Comparison of ENCODE assay signal across 9 cellular contexts in the genomic region with DNA sequence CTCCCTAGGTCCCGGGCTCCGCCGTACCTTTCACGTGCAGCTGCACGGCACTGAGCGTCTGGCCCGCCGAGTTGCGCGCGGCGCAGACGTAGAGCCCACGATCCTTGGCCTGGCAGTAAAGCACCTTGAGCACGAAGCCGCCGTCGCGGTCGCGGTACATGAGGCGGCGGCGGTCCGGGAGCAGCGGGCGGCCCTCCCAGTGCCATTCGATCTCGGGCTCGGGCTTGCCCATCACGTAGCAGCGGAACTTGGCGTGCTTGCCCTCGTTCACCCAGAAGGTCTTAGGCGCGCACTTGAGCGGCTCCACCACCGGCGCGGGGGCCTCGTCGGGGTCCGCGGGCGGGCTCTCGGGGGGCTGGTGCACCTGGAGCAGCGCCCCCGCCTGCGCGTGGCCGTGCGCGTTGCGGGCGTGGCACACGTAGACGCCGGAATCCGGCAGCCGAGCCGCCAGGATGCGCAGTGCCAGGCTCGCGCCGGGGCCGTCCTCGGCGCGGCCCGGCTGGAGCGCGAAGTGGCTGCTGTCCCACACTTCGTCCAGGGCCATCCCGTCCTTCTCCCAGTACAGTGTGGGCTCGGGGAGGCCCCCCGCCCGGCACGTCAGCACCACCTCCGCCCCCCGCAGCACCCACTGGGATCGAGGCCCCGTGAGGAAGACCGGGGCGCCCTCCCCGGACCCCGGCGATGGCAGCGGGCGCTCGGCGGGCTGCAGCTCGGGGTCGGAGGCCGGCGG. TPM values are rescaled to one million over a fixed set of nuclear protein-coding genes. Genes with fewer than 3 reads are reported as not detected.
A peak's percentile ranks its signal among the peaks of the same experiment; 100 is the strongest.
DNase-seq lines count a peak whose midpoint lies in the region; ATAC-seq and TF ChIP-seq lines count a peak whose summit lies in the region.
"Had no signal": no experiment of that assay in that cellular context is flagged by ENCODE, and none has a peak within 500 bp of the region (broad histone marks: within the 10 kb centered on the region; RNA-seq: fewer than 3 reads in every experiment).

No MANE protein-coding gene starts in this region.

- peaks cover 3% of the 10 kb centered on the region for H3K4me1 ChIP-seq in CD4-positive, alpha-beta memory T cell (ENCODE audit: insufficient read depth, low read length)
- H3K4me1 ChIP-seq in testis (peaks cover 18% of the 10 kb centered on the region), Karpas-422 (ENCODE audit: low read length) (no peaks in the 10 kb centered on the region)

- 0 out of 2 replicates have a peak, but pooled peaks have one; percentile 11 for TF ChIP-seq CTCF in LNCaP clone FGC (IDR thresholded peaks at IDR 0.05; ENCODE audit: control insufficient read depth, extremely low read depth, insufficient read depth)
- TF ChIP-seq CTCF in testis (IDR thresholded peaks at IDR 0.05) = no peak

- H3K4me3 Mint-ChIP-seq in CD4-positive, alpha-beta memory T cell = peak overlapping the region in 5 of 8 donors; percentile 27 to 63 (median 44)

- POLR2A ChIA-PET in CD4-positive, alpha-beta memory T cell (lab: Charles Lee; ENCODE audit: partially characterized antibody) = interaction anchor here (0.7 to 1.1 kb wide), 3 partner anchors 19 to 27 kb away, joined by 3 to 4 read pairs (median 3); a partner anchor contains a TSS

- no peak for DNase-seq in CD4-positive, alpha-beta memory T cell
- no peak for DNase-seq in LNCaP clone FGC (ENCODE audit: low read depth)
- peak; percentile 71 for DNase-seq in cerebellum (ENCODE audit: low spot score)
- DNase-seq in left lobe of liver (ENCODE audit: low spot score) = peak; percentile 46
- peak; percentile 43 for DNase-seq in testis
- DNase-seq in NCI-H2107 (lab: John Stamatoyannopoulos, UW) = no peak
- DNase-seq in Karpas-422 = no peak

- intact Hi-C loops in CD4-positive, alpha-beta memory T cell (cut with micrococcal nuclease) = no loop called here
- intact Hi-C loops in testis (cut with DNase I; ENCODE audit: low total_unique reads) = no loop called here

- H3K9ac ChIP-seq in Karpas-422 (ENCODE audit: low read length) = no peak overlapping the region

- TF ChIP-seq POLR2A in testis (IDR thresholded peaks at IDR 0.05) = no peak

- H3K27ac ChIP-seq in CD4-positive, alpha-beta memory T cell (ENCODE audit: low read depth, low read length) = no peak overlapping the region
- peak overlapping the region; percentile 68 to 93 for H3K27ac ChIP-seq in testis
- H3K27ac ChIP-seq in Karpas-422 (ENCODE audit: low read length) = no peak overlapping the region
- H3K27ac ChIP-seq: neutrophil had no signal

- no peaks in the 10 kb centered on the region for H3K36me3 ChIP-seq in CD4-positive, alpha-beta memory T cell (ENCODE audit: insufficient read depth, low read length)
- H3K36me3 ChIP-seq in testis (ENCODE audit: low read depth, missing control alignments) = no peaks in the 10 kb centered on the region
- H3K36me3 ChIP-seq in Karpas-422 (ENCODE audit: insufficient read depth, low read length) = no peaks in the 10 kb centered on the region
- H3K36me3 ChIP-seq: neutrophil had no signal

- no peaks in the 10 kb centered on the region for H3K79me2 ChIP-seq in Karpas-422 (ENCODE audit: low read length)

- peaks cover 0 to 3% (median 0%) of the 10 kb centered on the region in 4 donors for H3K4me1 Mint-ChIP-seq in CD4-positive, alpha-beta memory T cell

- H3K36me3 Mint-ChIP-seq in CD4-positive, alpha-beta memory T cell = no peaks in the 10 kb centered on the region

- no peaks in the 10 kb centered on the region for H3K9me2 ChIP-seq in Karpas-422 (replicated peaks; ENCODE audit: insufficient read depth, low read length)

- peaks cover 24 to 42% of the 10 kb centered on the region in 2 donors for H3K27me3 Mint-ChIP-seq in CD4-positive, alpha-beta memory T cell

- H3K27ac Mint-ChIP-seq in CD4-positive, alpha-beta memory T cell = no peak overlapping the region

- CTCF ChIA-PET in CD4-positive, alpha-beta memory T cell (lab: Charles Lee; ENCODE audit: partially characterized antibody) = interaction anchor here (1.5 to 3.9 kb wide), 2 partner anchors 8 to 10 kb away, joined by 5 to 19 read pairs; no protein-coding TSS in a partner anchor

- 9 to 15% methylated on average over 6 to 69 of the region's 95 CpGs for WGBS in testis, 2 donors

- no peaks in the 10 kb centered on the region for H4K20me1 ChIP-seq in Karpas-422 (ENCODE audit: insufficient read depth, low read depth, low read length)

- ATAC-seq in left lobe of liver = peak; percentile 69
- no peak for ATAC-seq in GM21528 (IDR thresholded peaks at IDR 0.05; ENCODE audit: low FRiP score, unreplicated experiment)

- H3K4me3 ChIP-seq in CD4-positive, alpha-beta memory T cell (ENCODE audit: low read length in 2 of 2) = peak overlapping the region in 1 of 2 donors; percentile 9
- H3K4me3 ChIP-seq in LNCaP clone FGC (ENCODE audit: low read depth, low read length) (peak overlapping the region; percentile 34), testis (peak overlapping the region; percentile 69 to 76), Karpas-422 (ENCODE audit: low read length) (no peak overlapping the region)

- H3K27me3 ChIP-seq in CD4-positive, alpha-beta memory T cell (ENCODE audit: insufficient read depth, low read length) = peaks cover 15% of the 10 kb centered on the region
- H3K27me3 ChIP-seq in testis = no peaks in the 10 kb centered on the region
- no peaks in the 10 kb centered on the region for H3K27me3 ChIP-seq in Karpas-422 (ENCODE audit: low read length)

- H3K9me3 ChIP-seq in CD4-positive, alpha-beta memory T cell (ENCODE audit: control insufficient read depth in 1 of 2, low read length in 2 of 2) = no peaks in the 10 kb centered on the region
- H3K9me3 ChIP-seq in testis = no peaks in the 10 kb centered on the region
- no peaks in the 10 kb centered on the region for H3K9me3 ChIP-seq in Karpas-422 (ENCODE audit: low read length)
- H3K9me3 ChIP-seq: neutrophil had no signal

- H3K9me3 Mint-ChIP-seq in CD4-positive, alpha-beta memory T cell = no peaks in the 10 kb centered on the region

- H3K4me2 ChIP-seq in Karpas-422 (ENCODE audit: low read depth, low read length, poor library complexity, severe bottlenecking) = no peak overlapping the region

- H2AFZ ChIP-seq in Karpas-422 (ENCODE audit: low read length) = no peak overlapping the region

RNA-seq across cellular contexts. Expression of a gene that starts 1.0 kb away (rescaled TPM):
- under 1 TPM in 1 of 2 experiments, not detected in 1; 0.09 TPM for total RNA-seq in CD4-positive, alpha-beta memory T cell
- not detected for polyA plus RNA-seq in CD4-positive, alpha-beta memory T cell
- 43.1 TPM for total RNA-seq in cerebellum
- 43.6 TPM for total RNA-seq in left lobe of liver
- total RNA-seq in testis = 100 to 1,000 TPM; 462 to 507 TPM
- 312 TPM for polyA plus RNA-seq in testis (ENCODE audit: insufficient read depth, low read depth, low replicate concordance)
- not detected in 2 replicates for total RNA-seq in Karpas-422 (2014; rRNA removed; shearing (Covaris generic); ENCODE audit: low replicate concordance)

RNA-seq across cellular contexts. Expression of a gene that starts 1.8 kb away (rescaled TPM):
- not detected for total RNA-seq in CD4-positive, alpha-beta memory T cell
- polyA plus RNA-seq in CD4-positive, alpha-beta memory T cell = not detected
- 0.54 TPM for total RNA-seq in cerebellum
- total RNA-seq in left lobe of liver = 0.20 TPM
- total RNA-seq in testis = 100 to 1,000 TPM; 325 to 371 TPM
- 265 TPM for polyA plus RNA-seq in testis (ENCODE audit: insufficient read depth, low read depth, low replicate concordance)
- not detected in 2 replicates for total RNA-seq in Karpas-422 (2014; rRNA removed; shearing (Covaris generic); ENCODE audit: low replicate concordance)

RNA-seq across cellular contexts. Expression of a gene that starts 26.5 kb away (rescaled TPM):
- under 1 TPM; 0.67 to 0.76 TPM for total RNA-seq in CD4-positive, alpha-beta memory T cell
- not detected for polyA plus RNA-seq in CD4-positive, alpha-beta memory T cell
- total RNA-seq in cerebellum (13.0 TPM), left lobe of liver (2.1 TPM), testis (10 to 100 TPM; 11.3 to 11.8 TPM)
- 7.3 TPM for polyA plus RNA-seq in testis (ENCODE audit: insufficient read depth, low read depth, low replicate concordance)
- 2.7 and 3.2 TPM in 2 replicates for total RNA-seq in Karpas-422 (2014; rRNA removed; shearing (Covaris generic); ENCODE audit: low replicate concordance)

RNA-seq across cellular contexts. Expression of a gene that starts 26.8 kb away (rescaled TPM):
- 1 to 10 TPM; 7.7 to 8.5 TPM for total RNA-seq in CD4-positive, alpha-beta memory T cell
- polyA plus RNA-seq in CD4-positive, alpha-beta memory T cell = 1 to 10 TPM; 7.5 to 8.1 TPM
- total RNA-seq in cerebellum = 21.4 TPM
- 55.1 TPM for total RNA-seq in left lobe of liver
- 100 to 1,000 TPM; 796 to 992 TPM for total RNA-seq in testis
- polyA plus RNA-seq in testis (ENCODE audit: insufficient read depth, low read depth, low replicate concordance) = 194 TPM
- 25.5 and 44.5 TPM in 2 replicates for total RNA-seq in Karpas-422 (2014; rRNA removed; shearing (Covaris generic); ENCODE audit: low replicate concordance)

RNA-seq across cellular contexts. Expression of a gene that starts 27.3 kb away (rescaled TPM):
- total RNA-seq in CD4-positive, alpha-beta memory T cell = 10 to 100 TPM; 48.7 to 50.2 TPM
- 1 to 10 TPM; 8.3 to 9.8 TPM for polyA plus RNA-seq in CD4-positive, alpha-beta memory T cell
- total RNA-seq in cerebellum = 31.0 TPM
- 7.7 TPM for total RNA-seq in left lobe of liver
- 100 to 1,000 TPM; 130 to 134 TPM for total RNA-seq in testis
- 81.9 TPM for polyA plus RNA-seq in testis (ENCODE audit: insufficient read depth, low read depth, low replicate concordance)
- 19.8 and 24.0 TPM in 2 replicates for total RNA-seq in Karpas-422 (2014; rRNA removed; shearing (Covaris generic); ENCODE audit: low replicate concordance)

Comparison
In these comparisons a context has a peak if more than half of its experiments do, and no peak if none do; other contexts are left out.
1. DNase-seq: peak in cerebellum (single experiment), left lobe of liver (single experiment) and testis (single experiment); none in CD4-positive, alpha-beta memory T cell (0 of 5), LNCaP clone FGC (single experiment), NCI-H2107 (single experiment) and Karpas-422 (single experiment).
2. H3K27ac ChIP-seq: peak in testis (2 of 2); none in CD4-positive, alpha-beta memory T cell (single experiment) and Karpas-422 (single experiment).
3. RNA of a gene that starts 1.0 kb away (total RNA-seq): 462 to 507 TPM in testis, 43.6 TPM in left lobe of liver (single experiment) and 43.1 TPM in cerebellum (single experiment); 0.09 TPM in CD4-positive, alpha-beta memory T cell and not detected in Karpas-422; every median in the first group is over 10 times any median in the second.
4. RNA of a gene that starts 1.8 kb away (total RNA-seq): 325 to 371 TPM in testis; 0.54 TPM in cerebellum (single experiment), 0.20 TPM in left lobe of liver (single experiment), not detected in CD4-positive, alpha-beta memory T cell and not detected in Karpas-422; every median in the first group is over 100 times any median in the second.